In genomic region chr1:247210386-247211117, GRCh38 we compare ENCODE assay signal across 8 cellular contexts. TPM values are rescaled to one million over a fixed set of nuclear protein-coding genes. Genes with fewer than 3 reads are reported as not detected.
DNase-seq lines count a peak whose midpoint lies in the region; ATAC-seq and TF ChIP-seq lines count a peak whose summit lies in the region.

No MANE protein-coding gene starts in this region.

- H3K27me3 ChIP-seq in kidney epithelial cell (ENCODE audit: control insufficient read depth, insufficient read depth, low read length), result no peaks in the 10 kb centered on the region

- TF ChIP-seq POLR2A in GM19099 (IDR thresholded peaks at IDR 0.05; ENCODE audit: extremely low read depth, insufficient read length, low read depth), result peak; percentile 91

- peak overlapping the region; percentile 89 for H3K4me3 ChIP-seq in kidney epithelial cell (ENCODE audit: low read depth, low read length)

- peak; percentile 84 for ATAC-seq in HG03378 (IDR thresholded peaks at IDR 0.05; ENCODE audit: unreplicated experiment)

- DNase-seq in AML-193 (lab: John Stamatoyannopoulos, UW), result peak; percentile 93 to 94
- peak; percentile 87 for DNase-seq in NCI-H446 treated with DMSO at 0.1 percent for 48 hours (lab: John Stamatoyannopoulos, UW)
- peak; percentile 96 for DNase-seq in activated CD4-positive, CD25-positive, alpha-beta regulatory T cell treated with anti-CD3 and anti-CD28 coated beads, Interleukin-2, amount 50 U/mL, for 72 hours
- peak; percentile 76 to 85 for DNase-seq in cerebellar nuclear complex (lab: John Stamatoyannopoulos, UW)
- peak; percentile 65 for DNase-seq in kidney epithelial cell (ENCODE audit: low read depth)
- DNase-seq in stimulated activated CD4-positive, alpha-beta T cell treated with anti-CD3 and anti-CD28 coated beads, Interleukin-15, amount 100 ng/mL, for 24 hours, result peak; percentile 99

- TF ChIP-seq CTCF in kidney epithelial cell (IDR thresholded peaks at IDR 0.05; ENCODE audit: insufficient read depth, low read length, poor library complexity, severe bottlenecking), result no peak

- H3K36me3 ChIP-seq in kidney epithelial cell (ENCODE audit: control insufficient read depth, insufficient read depth, low read length), result no peaks in the 10 kb centered on the region

RNA-seq across cellular contexts. Expression of gene ZNF124, which starts 38.7 kb away (rescaled TPM):
- 15.3 and 16.8 TPM in 2 replicates for total RNA-seq in kidney epithelial cell

RNA-seq across cellular contexts. Expression of gene VN1R5, which starts 45.3 kb away (rescaled TPM):
- not detected in 2 replicates for total RNA-seq in kidney epithelial cell

Comparison
In these comparisons a context has a peak if more than half of its experiments do, and no peak if none do; other contexts are left out.
1. Peak in every context shown above with its lines: DNase-seq, ATAC-seq and H3K4me3 ChIP-seq.